19 cellular contexts compared by ENCODE assay signal in the genomic region with DNA sequence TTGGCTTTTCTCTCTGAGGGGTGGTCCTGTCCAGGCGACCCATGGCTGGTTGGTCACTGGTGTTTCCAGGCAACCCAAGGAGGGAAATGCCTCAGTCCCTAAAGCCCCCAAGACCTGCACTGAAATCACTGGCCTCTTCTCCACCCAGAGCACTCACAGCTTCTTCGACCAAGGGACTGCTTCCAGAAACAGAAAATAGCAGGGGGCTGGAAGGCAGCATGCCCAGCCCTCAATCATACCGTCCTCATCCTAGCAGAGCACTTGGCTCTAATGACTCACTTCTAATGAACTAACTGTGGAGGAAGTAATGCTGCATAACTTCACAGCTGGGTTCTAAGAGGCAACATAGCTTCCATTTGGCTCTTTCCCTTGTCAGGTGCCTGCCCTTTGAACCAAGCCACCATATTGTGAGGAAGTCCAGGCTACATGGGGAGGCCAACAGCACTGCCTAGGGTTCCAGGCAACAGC. TPM values are rescaled to one million over a fixed set of nuclear protein-coding genes. Genes with fewer than 3 reads are reported as not detected.
DNase-seq lines count a peak whose midpoint lies in the region; ATAC-seq, FAIRE-seq and TF ChIP-seq lines count a peak whose summit lies in the region.
"Had no signal": no experiment of that assay in that cellular context is flagged by ENCODE, and none has a peak within 500 bp of the region (broad histone marks: within the 10 kb centered on the region; RNA-seq: fewer than 3 reads in every experiment).

No MANE protein-coding gene starts in this region.

- ATAC-seq in right cardiac atrium (no peak), GM18909 (IDR thresholded peaks at IDR 0.05; ENCODE audit: poor library complexity, unreplicated experiment) (no peak)
- no peak for ATAC-seq in activated T-helper 17 cell treated with anti-CD3 and anti-CD28 coated beads, Interleukin-2, amount 50 U/mL, for 72 hours (replicated peaks)
- ATAC-seq: GM23338; stimulated activated naive B cell treated with anti-CD40 and anti-IgM and Interleukin-4, amounts not matched to agents 10 μg/mL and 1 μg/mL and 100 μg/mL, for 72 hours had no signal

- H3K27me3 Mint-ChIP-seq in astrocyte (ENCODE audit: low read depth, unreplicated experiment), result no peaks in the 10 kb centered on the region
- no peaks in the 10 kb centered on the region for H3K27me3 Mint-ChIP-seq in activated T-helper 17 cell treated with anti-CD3 and anti-CD28 coated beads, Interleukin-2, amount 50 U/mL, for 72 hours
- H3K27me3 Mint-ChIP-seq: activated naive CD8-positive, alpha-beta T cell treated with anti-CD3 and anti-CD28 coated beads, Interleukin-2, amount 10 ng/mL, durations not matched to agents 7 days and 5 days had no signal

- WGBS in right cardiac atrium, result 78% methylated on average over 3 of the region's 3 CpGs

- H3K36me3 ChIP-seq in astrocyte (ENCODE audit: insufficient read depth, low read length), result no peaks in the 10 kb centered on the region
- H3K36me3 ChIP-seq in stomach smooth muscle (ENCODE audit: control insufficient read depth in 2 of 2, insufficient read depth in 2 of 2, low read length in 2 of 2), result no peaks in the 10 kb centered on the region

- no peak for DNase-seq in HTR-8/SVneo (ENCODE audit: insufficient read length, low spot score)
- DNase-seq in astrocyte (ENCODE audit: low read depth), result peak; percentile 60
- DNase-seq in right cardiac atrium, result no peak
- DNase-seq in HT-29 (ENCODE audit: low spot score), result no peak
- no peak for DNase-seq in mesenteric fat pad (ENCODE audit: low spot score)
- DNase-seq: activated B cell treated with CpG ODN at 0.5 μM for 24 hours; activated CD8-positive, alpha-beta memory T cell treated with anti-CD3 and anti-CD28 coated beads, Interleukin-2, amount 50 U/mL, for 48 hours; activated naive CD8-positive, alpha-beta T cell treated with anti-CD3 and anti-CD28 coated beads, Interleukin-2, amount 10 ng/mL, durations not matched to agents 7 days and 5 days; Kasumi-1; NCI-H187; NK-92 treated with Interleukin-12 subunit alpha and Interleukin-12 subunit beta, amount 100 ng/mL, for 24 hours; retina; stimulated activated CD4-positive, alpha-beta T cell treated with anti-CD3 and anti-CD28 coated beads, Interleukin-4, amount 100 ng/mL, for 24 hours; stimulated activated naive B cell treated with anti-CD40 and anti-IgM and Interleukin-4, amounts not matched to agents 10 μg/mL and 1 μg/mL and 100 μg/mL, for 72 hours had no signal

- no peak overlapping the region for H2AFZ ChIP-seq in astrocyte (ENCODE audit: low read depth, low read length)
- H2AFZ ChIP-seq: GM23338 had no signal

- peaks cover 63% of the 10 kb centered on the region for H3K4me1 Mint-ChIP-seq in astrocyte (ENCODE audit: low read depth, unreplicated experiment)
- peaks cover 5% of the 10 kb centered on the region for H3K4me1 Mint-ChIP-seq in activated T-helper 17 cell treated with anti-CD3 and anti-CD28 coated beads, Interleukin-2, amount 50 U/mL, for 72 hours
- H3K4me1 Mint-ChIP-seq: activated B cell treated with CpG ODN at 0.5 μM for 24 hours had no signal

- H3K36me3 Mint-ChIP-seq in astrocyte (ENCODE audit: low read depth, unreplicated experiment), result peaks cover 42% of the 10 kb centered on the region
- H3K36me3 Mint-ChIP-seq in activated T-helper 17 cell treated with anti-CD3 and anti-CD28 coated beads, Interleukin-2, amount 50 U/mL, for 72 hours (ENCODE audit: low read depth), result no peaks in the 10 kb centered on the region
- H3K36me3 Mint-ChIP-seq: activated naive CD8-positive, alpha-beta T cell treated with anti-CD3 and anti-CD28 coated beads, Interleukin-2, amount 10 ng/mL, durations not matched to agents 7 days and 5 days had no signal

- H3K27ac Mint-ChIP-seq in astrocyte (ENCODE audit: unreplicated experiment), result peak overlapping the region; percentile 98
- no peak overlapping the region for H3K27ac Mint-ChIP-seq in activated T-helper 17 cell treated with anti-CD3 and anti-CD28 coated beads, Interleukin-2, amount 50 U/mL, for 72 hours
- H3K27ac Mint-ChIP-seq: activated B cell treated with CpG ODN at 0.5 μM for 24 hours; activated naive CD8-positive, alpha-beta T cell treated with anti-CD3 and anti-CD28 coated beads, Interleukin-2, amount 10 ng/mL, durations not matched to agents 7 days and 5 days; dendritic cell treated with granulocyte-macrophage colony-stimulating factor and Interleukin-4, amounts not matched to agents 40 ng/mL and 50 ng/mL, for 4 days; GM23338; stimulated activated naive B cell treated with anti-CD40 and anti-IgM and Interleukin-4, amounts not matched to agents 10 μg/mL and 1 μg/mL and 100 μg/mL, for 72 hours had no signal

- peak overlapping the region; percentile 42 for H3K4me2 ChIP-seq in astrocyte (ENCODE audit: low read length)
- H3K4me2 ChIP-seq: GM23338 had no signal

- H3K27ac ChIP-seq in astrocyte (ENCODE audit: low read depth, low read length), result peak overlapping the region; percentile 85
- H3K27ac ChIP-seq in right cardiac atrium (ENCODE audit: low read length), result peak overlapping the region; percentile 97
- H3K27ac ChIP-seq in stomach smooth muscle (ENCODE audit: low read length), result peak overlapping the region; percentile 88

- H3K27me3 ChIP-seq in astrocyte (ENCODE audit: insufficient read depth, low read length) (no peaks in the 10 kb centered on the region), right cardiac atrium (ENCODE audit: control insufficient read depth, insufficient read depth) (no peaks in the 10 kb centered on the region), stomach smooth muscle (ENCODE audit: control insufficient read depth in 1 of 2, insufficient read depth in 2 of 2, low read length in 2 of 2) (no peaks in the 10 kb centered on the region)

- no peak overlapping the region for H3K4me3 ChIP-seq in astrocyte (ENCODE audit: insufficient read depth, low read depth, low read length)
- no peak overlapping the region for H3K4me3 ChIP-seq in right cardiac atrium (ENCODE audit: low read length)
- H3K4me3 ChIP-seq in stomach smooth muscle (ENCODE audit: low read length in 2 of 2), result no peak overlapping the region
- H3K4me3 ChIP-seq: GM23338 had no signal

- FAIRE-seq in HTR-8/SVneo (lab: Jason Lieb, UNC), result peak; percentile 20
- no peak for FAIRE-seq in astrocyte (lab: Jason Lieb, UNC)

- no peak for TF ChIP-seq CTCF in astrocyte (IDR thresholded peaks at IDR 0.05; ENCODE audit: insufficient read depth, low read depth, low read length)

- no peak overlapping the region for H3K4me3 Mint-ChIP-seq in astrocyte (ENCODE audit: unreplicated experiment)
- H3K4me3 Mint-ChIP-seq in activated T-helper 17 cell treated with anti-CD3 and anti-CD28 coated beads, Interleukin-2, amount 50 U/mL, for 72 hours, result no peak overlapping the region
- H3K4me3 Mint-ChIP-seq: activated B cell treated with CpG ODN at 0.5 μM for 24 hours; activated naive CD8-positive, alpha-beta T cell treated with anti-CD3 and anti-CD28 coated beads, Interleukin-2, amount 10 ng/mL, durations not matched to agents 7 days and 5 days; dendritic cell treated with granulocyte-macrophage colony-stimulating factor and Interleukin-4, amounts not matched to agents 40 ng/mL and 50 ng/mL, for 4 days; GM23338; stimulated activated naive B cell treated with anti-CD40 and anti-IgM and Interleukin-4, amounts not matched to agents 10 μg/mL and 1 μg/mL and 100 μg/mL, for 72 hours had no signal

- H3K9me3 Mint-ChIP-seq in astrocyte (ENCODE audit: unreplicated experiment), result peaks cover 4% of the 10 kb centered on the region
- no peaks in the 10 kb centered on the region for H3K9me3 Mint-ChIP-seq in activated T-helper 17 cell treated with anti-CD3 and anti-CD28 coated beads, Interleukin-2, amount 50 U/mL, for 72 hours
- H3K9me3 Mint-ChIP-seq: activated naive CD8-positive, alpha-beta T cell treated with anti-CD3 and anti-CD28 coated beads, Interleukin-2, amount 10 ng/mL, durations not matched to agents 7 days and 5 days; GM23338 had no signal

- H4K20me1 ChIP-seq in astrocyte (ENCODE audit: insufficient read depth, low read length), result no peaks in the 10 kb centered on the region

- peak overlapping the region; percentile 65 for H3K9ac ChIP-seq in astrocyte (ENCODE audit: low read length)
- no peak overlapping the region for H3K9ac ChIP-seq in stomach smooth muscle (ENCODE audit: low read length in 2 of 2)

- peaks cover 9% of the 10 kb centered on the region for H3K79me2 ChIP-seq in astrocyte (ENCODE audit: insufficient read depth, low read length)

- intact Hi-C loops in right cardiac atrium (cut with DNase I), result no loop called here

- H3K9me3 ChIP-seq in astrocyte (ENCODE audit: insufficient read depth, low read depth, low read length) (peaks cover 7% of the 10 kb centered on the region), right cardiac atrium (ENCODE audit: control insufficient read depth, low read length) (no peaks in the 10 kb centered on the region), stomach smooth muscle (ENCODE audit: control insufficient read depth in 2 of 2, low read length in 2 of 2) (no peaks in the 10 kb centered on the region)

- H3K4me1 ChIP-seq in astrocyte (ENCODE audit: insufficient read depth, low read length) (peaks cover 74% of the 10 kb centered on the region), right cardiac atrium (ENCODE audit: control insufficient read depth, insufficient read depth, low read length) (peaks cover 55% of the 10 kb centered on the region), stomach smooth muscle (ENCODE audit: control insufficient read depth, insufficient read depth, low read length) (peaks cover 69% of the 10 kb centered on the region)

RNA-seq across cellular contexts. Expression of gene DKK3, which starts 27.6 kb away (rescaled TPM):
- total RNA-seq in astrocyte (307 and 328 TPM in 2 replicates), right cardiac atrium (1,000 to 10,000 TPM; 2,567 to 3,299 (median 2,969) TPM), mesenteric fat pad (8.9 TPM)
- polyA plus RNA-seq in right cardiac atrium, result 2,307 TPM
- not detected in 2 replicates for total RNA-seq in HT-29 (2014; rRNA removed; shearing (Covaris generic))
- not detected for total RNA-seq in activated T-helper 17 cell treated with anti-CD3 and anti-CD28 coated beads, Interleukin-2, amount 50 U/mL, for 72 hours
- total RNA-seq: activated B cell treated with CpG ODN at 0.5 μM for 24 hours had no signal

Comparison
In these comparisons a context has a peak if more than half of its experiments do, and no peak if none do; other contexts are left out.
1. RNA of gene DKK3, which starts 27.6 kb away (total RNA-seq): 2,567 to 3,299 TPM in right cardiac atrium and 307 to 328 TPM in astrocyte; 8.9 TPM in mesenteric fat pad (single experiment), not detected in activated T-helper 17 cell treated with anti-CD3 and anti-CD28 coated beads, Interleukin-2, amount 50 U/mL, for 72 hours and not detected in HT-29; every median in the first group is over 10 times any median in the second.
2. Peak in every context shown above with its lines, with median percentiles within 50 percentile points of each other: H3K27ac ChIP-seq.